11 cellular contexts compared by ENCODE assay signal in genomic region chr19:3818479-3818878, GRCh38. TPM values are rescaled to one million over a fixed set of nuclear protein-coding genes. Genes with fewer than 3 reads are reported as not detected.
DNase-seq lines count a peak whose midpoint lies in the region; ATAC-seq and TF ChIP-seq lines count a peak whose summit lies in the region.
"Had no signal": no experiment of that assay in that cellular context is flagged by ENCODE, and none has a peak within 500 bp of the region (broad histone marks: within the 10 kb centered on the region; RNA-seq: fewer than 3 reads in every experiment).

No MANE protein-coding gene starts in this region.

- no peak overlapping the region for H3K4me3 ChIP-seq in kidney epithelial cell (ENCODE audit: low read depth, low read length)
- H3K4me3 ChIP-seq: thyroid gland had no signal

- peaks cover 47% of the 10 kb centered on the region for H3K4me1 Mint-ChIP-seq in activated naive CD4-positive, alpha-beta T cell treated with anti-CD3 and anti-CD28 coated beads for 36 hours (ENCODE audit: low read depth)
- peaks cover 18 to 50% (median 43%) of the 10 kb centered on the region in 4 donors for H3K4me1 Mint-ChIP-seq in naive thymus-derived CD8-positive, alpha-beta T cell

- no peak overlapping the region for H3K27ac Mint-ChIP-seq in activated naive CD4-positive, alpha-beta T cell treated with anti-CD3 and anti-CD28 coated beads for 36 hours
- H3K27ac Mint-ChIP-seq in naive thymus-derived CD8-positive, alpha-beta T cell = peak overlapping the region in 1 of 10 donors; percentile 57

- H3K27me3 ChIP-seq in kidney epithelial cell (ENCODE audit: control insufficient read depth, insufficient read depth, low read length) = peaks cover 18% of the 10 kb centered on the region
- H3K27me3 ChIP-seq: thyroid gland had no signal

- no peak for TF ChIP-seq CTCF in kidney epithelial cell (IDR thresholded peaks at IDR 0.05; ENCODE audit: insufficient read depth, low read length, poor library complexity, severe bottlenecking)

- H3K27me3 Mint-ChIP-seq in activated naive CD4-positive, alpha-beta T cell treated with anti-CD3 and anti-CD28 coated beads for 36 hours (ENCODE audit: low read depth) = no peaks in the 10 kb centered on the region
- H3K27me3 Mint-ChIP-seq in naive thymus-derived CD8-positive, alpha-beta T cell = no peaks in the 10 kb centered on the region

- H3K4me3 Mint-ChIP-seq in activated naive CD4-positive, alpha-beta T cell treated with anti-CD3 and anti-CD28 coated beads for 36 hours = no peak overlapping the region
- peak overlapping the region in 2 of 10 donors; percentile 19 to 57 for H3K4me3 Mint-ChIP-seq in naive thymus-derived CD8-positive, alpha-beta T cell

- no peaks in the 10 kb centered on the region for H3K9me3 Mint-ChIP-seq in activated naive CD4-positive, alpha-beta T cell treated with anti-CD3 and anti-CD28 coated beads for 36 hours
- no peaks in the 10 kb centered on the region for H3K9me3 Mint-ChIP-seq in naive thymus-derived CD8-positive, alpha-beta T cell

- no peaks in the 10 kb centered on the region for H3K36me3 Mint-ChIP-seq in activated naive CD4-positive, alpha-beta T cell treated with anti-CD3 and anti-CD28 coated beads for 36 hours (ENCODE audit: low read depth)
- no peaks in the 10 kb centered on the region for H3K36me3 Mint-ChIP-seq in naive thymus-derived CD8-positive, alpha-beta T cell

- no peak for ATAC-seq in naive thymus-derived CD8-positive, alpha-beta T cell

- POLR2A ChIA-PET in HEK293T (lab: Yijun Ruan, JAX) = interaction anchor here (1.8 kb wide), 1 partner anchor 56 kb away, joined by 8 read pairs; the partner anchor contains the start of gene MRPL54
- POLR2A ChIA-PET in naive thymus-derived CD8-positive, alpha-beta T cell (lab: Charles Lee) = interaction anchor here (0.6 to 4.9 kb wide), 2 partner anchors 56 to 1492 kb away, joined by 5 to 32 read pairs; partner anchors contain the start of gene MRPL54

- no peaks in the 10 kb centered on the region for H3K36me3 ChIP-seq in kidney epithelial cell (ENCODE audit: control insufficient read depth, insufficient read depth, low read length)
- H3K36me3 ChIP-seq: thyroid gland had no signal

- intact Hi-C loops in activated naive CD4-positive, alpha-beta T cell treated with anti-CD3 and anti-CD28 coated beads for 36 hours (cut with micrococcal nuclease) = no loop called here

- peak; percentile 74 for DNase-seq in activated naive CD4-positive, alpha-beta T cell treated with anti-CD3 and anti-CD28 coated beads for 36 hours
- DNase-seq in activated naive CD4-positive, alpha-beta T cell (lab: John Stamatoyannopoulos, UW) = no peak
- DNase-seq in activated CD4-positive, alpha-beta T cell treated with anti-CD3 and anti-CD28 coated beads for 4 hours = peak; percentile 51 to 60
- DNase-seq in kidney epithelial cell (ENCODE audit: low read depth) = peak; percentile 4
- DNase-seq in stromal cell of bone marrow (ENCODE audit: low read depth) = peak; percentile 43
- no peak for DNase-seq in HEK293T (ENCODE audit: extremely low spot score)
- DNase-seq in NCI-H1417 treated with DMSO at 0.1 percent for 48 hours (lab: John Stamatoyannopoulos, UW) = no peak
- no peak for DNase-seq in naive thymus-derived CD8-positive, alpha-beta T cell
- DNase-seq: Caco-2, SK-N-SH, thyroid gland had no signal

- CTCF ChIA-PET in activated naive CD4-positive, alpha-beta T cell treated with anti-CD3 and anti-CD28 coated beads for 36 hours (lab: Charles Lee) = interaction anchor here (0.9 to 2.4 kb wide), 3 partner anchors 19 to 56 kb away, joined by 3 to 15 read pairs (median 3); partner anchors contain the start of genes APBA3 and MRPL54
- CTCF ChIA-PET in HEK293T (lab: Yijun Ruan, JAX) = no interaction called here

TF ChIP-seq in HEK293T, 16 proteins besides CTCF, POLR2A, EP300 and RAD21:
- TF ChIP-seq, protein P1, sequence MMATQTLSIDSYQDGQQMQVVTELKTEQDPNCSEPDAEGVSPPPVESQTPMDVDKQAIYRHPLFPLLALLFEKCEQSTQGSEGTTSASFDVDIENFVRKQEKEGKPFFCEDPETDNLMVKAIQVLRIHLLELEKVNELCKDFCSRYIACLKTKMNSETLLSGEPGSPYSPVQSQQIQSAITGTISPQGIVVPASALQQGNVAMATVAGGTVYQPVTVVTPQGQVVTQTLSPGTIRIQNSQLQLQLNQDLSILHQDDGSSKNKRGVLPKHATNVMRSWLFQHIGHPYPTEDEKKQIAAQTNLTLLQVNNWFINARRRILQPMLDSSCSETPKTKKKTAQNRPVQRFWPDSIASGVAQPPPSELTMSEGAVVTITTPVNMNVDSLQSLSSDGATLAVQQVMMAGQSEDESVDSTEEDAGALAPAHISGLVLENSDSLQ (IDR thresholded peaks at IDR 0.05) = no peak
- TF ChIP-seq FOXA1 (IDR thresholded peaks at IDR 0.05) = no peak

RNA-seq across cellular contexts. Expression of gene MATK, which starts 32.3 kb away (rescaled TPM):
- total RNA-seq in activated naive CD4-positive, alpha-beta T cell treated with anti-CD3 and anti-CD28 coated beads for 36 hours = 10 to 100 TPM; 12.7 to 13.7 TPM
- total RNA-seq in kidney epithelial cell = 0.50 and 1.2 TPM in 2 replicates
- total RNA-seq in naive thymus-derived CD8-positive, alpha-beta T cell = 1 to 10 TPM; 1.7 to 2.9 TPM
- polyA plus RNA-seq in naive thymus-derived CD8-positive, alpha-beta T cell = 10 to 100 TPM; 25.2 to 69.6 (median 25.9) TPM
- polyA plus RNA-seq: SK-N-SH had no signal

RNA-seq across cellular contexts. Expression of gene RAX2, which starts 46.5 kb away (rescaled TPM):
- total RNA-seq in activated naive CD4-positive, alpha-beta T cell treated with anti-CD3 and anti-CD28 coated beads for 36 hours = not detected
- total RNA-seq in kidney epithelial cell = not detected in 2 replicates
- not detected for total RNA-seq in naive thymus-derived CD8-positive, alpha-beta T cell
- not detected for polyA plus RNA-seq in naive thymus-derived CD8-positive, alpha-beta T cell
- total RNA-seq: Caco-2, thyroid gland had no signal
- polyA plus RNA-seq: SK-N-SH had no signal

RNA-seq across cellular contexts. Expression of gene ZFR2, which starts 50.4 kb away (rescaled TPM):
- under 1 TPM in 1 of 2 experiments, not detected in 1; 0.27 TPM for total RNA-seq in activated naive CD4-positive, alpha-beta T cell treated with anti-CD3 and anti-CD28 coated beads for 36 hours
- total RNA-seq in kidney epithelial cell = 0.17 TPM in 1 of 2 replicates, not detected in the other
- total RNA-seq in naive thymus-derived CD8-positive, alpha-beta T cell = under 1 TPM; 0.75 to 0.96 TPM
- 1 to 10 TPM; 1.4 to 5.6 (median 2.9) TPM for polyA plus RNA-seq in naive thymus-derived CD8-positive, alpha-beta T cell
- total RNA-seq: Caco-2, thyroid gland had no signal

RNA-seq across cellular contexts. Expression of gene MRPL54, which starts 56.0 kb away (rescaled TPM):
- total RNA-seq in activated naive CD4-positive, alpha-beta T cell treated with anti-CD3 and anti-CD28 coated beads for 36 hours = 10 to 100 TPM; 71.4 to 77.0 TPM
- 48.4 and 120 TPM in 2 replicates for total RNA-seq in kidney epithelial cell
- total RNA-seq in naive thymus-derived CD8-positive, alpha-beta T cell = 10 to 100 TPM; 51.6 to 51.9 TPM
- 100 to 1,000 TPM in 2 of 3 donors, 10 to 100 TPM in 1; 92.5 to 168 (median 120) TPM for polyA plus RNA-seq in naive thymus-derived CD8-positive, alpha-beta T cell

RNA-seq across cellular contexts. Expression of gene APBA3, which starts 57.0 kb away (rescaled TPM):
- total RNA-seq in activated naive CD4-positive, alpha-beta T cell treated with anti-CD3 and anti-CD28 coated beads for 36 hours = 10 to 100 TPM; 28.6 to 30.0 TPM
- total RNA-seq in kidney epithelial cell = 39.7 and 50.5 TPM in 2 replicates
- 10 to 100 TPM; 72.8 to 80.4 TPM for total RNA-seq in naive thymus-derived CD8-positive, alpha-beta T cell
- polyA plus RNA-seq in naive thymus-derived CD8-positive, alpha-beta T cell = 10 to 100 TPM; 25.0 to 33.0 (median 27.1) TPM

Comparison
In these comparisons a context has a peak if more than half of its experiments do, and no peak if none do; other contexts are left out.
1. DNase-seq: peak in activated naive CD4-positive, alpha-beta T cell treated with anti-CD3 and anti-CD28 coated beads for 36 hours (single experiment), activated CD4-positive, alpha-beta T cell treated with anti-CD3 and anti-CD28 coated beads for 4 hours (2 of 2), kidney epithelial cell (single experiment) and stromal cell of bone marrow (single experiment); none in activated naive CD4-positive, alpha-beta T cell (0 of 4), HEK293T (single experiment), NCI-H1417 treated with DMSO at 0.1 percent for 48 hours (single experiment) and naive thymus-derived CD8-positive, alpha-beta T cell (0 of 10).